In the genomic region with DNA sequence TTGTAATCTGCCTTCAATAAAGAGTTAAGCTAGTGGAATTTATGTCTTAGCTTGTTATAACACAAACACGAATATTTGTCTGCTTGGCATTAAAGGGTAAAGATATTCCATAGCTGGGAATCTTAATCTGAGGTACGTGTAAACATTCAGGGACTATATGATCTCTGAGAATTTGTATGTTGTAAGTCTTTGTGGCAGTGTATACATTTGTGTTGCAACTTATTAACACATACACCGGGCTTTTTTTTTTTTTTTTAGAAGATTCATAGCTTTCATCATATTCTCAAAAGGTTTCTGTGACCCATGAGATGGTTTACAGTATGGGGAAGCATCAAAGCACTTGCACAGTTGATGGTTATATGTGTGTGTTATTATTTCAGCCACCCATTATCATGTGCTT, we compare ENCODE assay signal across 14 cellular contexts. TPM values are rescaled to one million over a fixed set of nuclear protein-coding genes. Genes with fewer than 3 reads are reported as not detected.
DNase-seq lines count a peak whose midpoint lies in the region; ATAC-seq, FAIRE-seq and TF ChIP-seq lines count a peak whose summit lies in the region.
"Had no signal": no experiment of that assay in that cellular context is flagged by ENCODE, and none has a peak within 500 bp of the region (broad histone marks: within the 10 kb centered on the region; RNA-seq: fewer than 3 reads in every experiment).

No MANE protein-coding gene starts in this region.

- intact Hi-C loops in aorta (cut with DNase I) (no loop called here), kidney (cut with DNase I) (no loop called here)

- peaks cover 16% of the 10 kb centered on the region for H3K4me1 Mint-ChIP-seq in glutamatergic neuron (ENCODE audit: low read depth, unreplicated experiment)

- POLR2A ChIA-PET in A549 (lab: Yijun Ruan, JAX) = interaction anchor here (0.9 kb wide), 1 partner anchor 36 kb away, joined by 4 read pairs; a partner anchor contains a TSS

- no peaks in the 10 kb centered on the region for H3K36me3 Mint-ChIP-seq in glutamatergic neuron (ENCODE audit: unreplicated experiment)

- CTCF ChIA-PET in A549 (lab: Yijun Ruan, JAX) = interaction anchor here (0.6 to 1.5 kb wide), 4 partner anchors 10 to 80 kb away, joined by 3 to 4 read pairs (median 3); no protein-coding TSS in a partner anchor

- H3K27me3 Mint-ChIP-seq in glutamatergic neuron (ENCODE audit: unreplicated experiment) = peaks cover 7% of the 10 kb centered on the region

- H3K9me2 ChIP-seq in SU-DHL-6 (replicated peaks; ENCODE audit: insufficient read depth, low read length) = no peaks in the 10 kb centered on the region

- TF ChIP-seq CTCF in A549 (IDR thresholded peaks at IDR 0.05) = no peak
- no peak for TF ChIP-seq CTCF in SU-DHL-6 (IDR thresholded peaks at IDR 0.05; ENCODE audit: insufficient read depth, low read length, poor library complexity, severe bottlenecking)
- TF ChIP-seq CTCF in glutamatergic neuron (IDR thresholded peaks at IDR 0.05; ENCODE audit: partially characterized antibody, unreplicated experiment) = no peak
- no peak for TF ChIP-seq CTCF in kidney (IDR thresholded peaks at IDR 0.05; ENCODE audit: borderline replicate concordance, extremely low read depth, insufficient read depth)

- WGBS in A549 (ENCODE audit: missing lambda C conversion rate) = 54% methylated on average over 3 of the region's 3 CpGs
- WGBS in aorta, 2 donors = 38% methylated on average over 3 of the region's 3 CpGs

- no peak for ATAC-seq in A549
- no peak for ATAC-seq in aorta (ENCODE audit: low FRiP score)
- no peak for ATAC-seq in HG03571 (IDR thresholded peaks at IDR 0.05; ENCODE audit: unreplicated experiment)
- ATAC-seq: pancreas had no signal

- H3K4me3 Mint-ChIP-seq in glutamatergic neuron (ENCODE audit: unreplicated experiment) = no peak overlapping the region

- in situ Hi-C loops in HAP-1 (cut with MboI; ENCODE audit: low sequenced_read_pairs) = no loop called here

- H3K36me3 ChIP-seq in HAP-1 (replicated peaks) (peaks cover 5% of the 10 kb centered on the region), SU-DHL-6 (ENCODE audit: low read length) (no peaks in the 10 kb centered on the region; the same call in 1 of the 2 replicates), aorta (ENCODE audit: control insufficient read depth in 1 of 2, insufficient read depth in 2 of 2, low read length in 1 of 2) (no peaks in the 10 kb centered on the region), kidney (ENCODE audit: control insufficient read depth in 1 of 2, insufficient read depth in 2 of 2, low read length in 2 of 2) (peaks cover 0 to 2% of the 10 kb centered on the region in 2 donors)

- H2AFZ ChIP-seq in SU-DHL-6 (ENCODE audit: low read depth, low read length, severe bottlenecking) = no peak overlapping the region

- H3K27ac Mint-ChIP-seq in glutamatergic neuron (ENCODE audit: unreplicated experiment) = peak overlapping the region; percentile 52

- H3K9me3 ChIP-seq in A549 = no peaks in the 10 kb centered on the region
- no peaks in the 10 kb centered on the region for H3K9me3 ChIP-seq in HAP-1
- H3K9me3 ChIP-seq in SU-DHL-6 (ENCODE audit: insufficient read depth, low read length) = no peaks in the 10 kb centered on the region
- no peaks in the 10 kb centered on the region for H3K9me3 ChIP-seq in aorta (ENCODE audit: control insufficient read depth, low read length)
- H3K9me3 ChIP-seq in kidney (ENCODE audit: control insufficient read depth in 1 of 2, low read length in 2 of 2) = no peaks in the 10 kb centered on the region
- H3K9me3 ChIP-seq: left ventricle myocardium inferior, pancreas had no signal

- H3K27me3 ChIP-seq in HAP-1 (ENCODE audit: low read depth) = no peaks in the 10 kb centered on the region
- H3K27me3 ChIP-seq in SU-DHL-6 (ENCODE audit: low read length) = no peaks in the 10 kb centered on the region
- no peaks in the 10 kb centered on the region for H3K27me3 ChIP-seq in aorta (ENCODE audit: control insufficient read depth in 1 of 2, insufficient read depth in 2 of 2, low read length in 1 of 2)
- H3K27me3 ChIP-seq: pancreas had no signal

- H3K4me1 ChIP-seq in A549 (peaks cover 29% of the 10 kb centered on the region), HAP-1 (peaks cover 10% of the 10 kb centered on the region), aorta (ENCODE audit: control insufficient read depth in 1 of 2, insufficient read depth in 2 of 2, low read length in 2 of 2) (no peaks in the 10 kb centered on the region), kidney (ENCODE audit: control insufficient read depth in 1 of 2, insufficient read depth in 1 of 2, low read depth in 1 of 2, low read length in 2 of 2) (peaks cover 6 to 27% of the 10 kb centered on the region in 2 donors)

- TF ChIP-seq RAD21 in A549 (conservative IDR thresholded peaks at IDR 0.05 in 1 of 2, IDR thresholded peaks at IDR 0.05 in 1 of 2) = no peak

- FAIRE-seq in A549 (lab: Jason Lieb, UNC) (no peak), kidney (lab: Jason Lieb, UNC) (no peak)
- FAIRE-seq: pancreas had no signal

- peaks cover 13% of the 10 kb centered on the region for H3F3A ChIP-seq in SU-DHL-6 (ENCODE audit: insufficient read depth)

- H3K9ac ChIP-seq in SU-DHL-6 (ENCODE audit: low read length) = peak overlapping the region; percentile 74; the same call in 1 of the 2 replicates
- peak overlapping the region in 1 of 2 donors; percentile 12 for H3K9ac ChIP-seq in kidney (ENCODE audit: low read length in 2 of 2)

- H3K27ac ChIP-seq in A549 (no peak overlapping the region), SU-DHL-6 (ENCODE audit: low read depth, low read length) (no peak overlapping the region), aorta (ENCODE audit: low read depth in 1 of 2, low read length in 2 of 2) (no peak overlapping the region), kidney (ENCODE audit: low read depth in 2 of 2, low read length in 2 of 2) (no peak overlapping the region)
- H3K27ac ChIP-seq: pancreas had no signal

- H3K79me2 ChIP-seq in SU-DHL-6 (ENCODE audit: insufficient read depth, low read length) = peaks cover 80% of the 10 kb centered on the region

- peaks cover 5% of the 10 kb centered on the region for H3K9me3 Mint-ChIP-seq in glutamatergic neuron (ENCODE audit: unreplicated experiment)

- DNase-seq in A549 (ENCODE audit: low read depth in 1 of 2, low spot score in 1 of 2) = no peak
- no peak for DNase-seq in HAP-1 (ENCODE audit: low spot score in 2 of 2)
- DNase-seq in glutamatergic neuron = no peak
- DNase-seq in aorta = no peak
- DNase-seq in kidney = no peak
- DNase-seq in activated naive CD4-positive, alpha-beta T cell (lab: John Stamatoyannopoulos, UW) = no peak
- DNase-seq: activated CD8-positive, alpha-beta memory T cell treated with anti-CD3 and anti-CD28 coated beads, Interleukin-2, amount 50 U/mL, for 4 hours; cortex of kidney; left ventricle myocardium inferior; NCI-H1092 treated with DMSO at 0.1 percent for 48 hours; pancreas; stimulated activated naive CD4-positive, alpha-beta T cell had no signal

- H4K20me1 ChIP-seq in SU-DHL-6 (ENCODE audit: low read depth, low read length) = no peaks in the 10 kb centered on the region

- TF ChIP-seq POLR2A in A549 (IDR thresholded peaks at IDR 0.05; ENCODE audit: low read length) = no peak

- TF ChIP-seq EP300 in A549 (IDR thresholded peaks at IDR 0.05) = no peak

- H3K4me2 ChIP-seq in A549 = peak overlapping the region; percentile 91
- H3K4me2 ChIP-seq in SU-DHL-6 (ENCODE audit: low read depth, low read length, poor library complexity, severe bottlenecking) = peak overlapping the region; percentile 95

- H3K4me3 ChIP-seq in A549 = peak overlapping the region; percentile 65; the same call in 1 of the 3 replicates
- peak overlapping the region; percentile 92 for H3K4me3 ChIP-seq in HAP-1
- peak overlapping the region; percentile 60 for H3K4me3 ChIP-seq in SU-DHL-6 (ENCODE audit: insufficient read depth, low read length, poor library complexity, severe bottlenecking)
- H3K4me3 ChIP-seq in aorta (ENCODE audit: low read length in 2 of 2) = no peak overlapping the region
- peak overlapping the region in 1 of 2 donors; percentile 1 for H3K4me3 ChIP-seq in kidney (ENCODE audit: low read length in 2 of 2)
- H3K4me3 ChIP-seq: pancreas had no signal

TF ChIP-seq in A549, 52 proteins besides CTCF, POLR2A, EP300 and RAD21 (continues in another document):
- TF ChIP-seq RARB (CRISPR knock-in tag; IDR thresholded peaks at IDR 0.05) (no peak), RFX5 (IDR thresholded peaks at IDR 0.05) (no peak)

RNA-seq across cellular contexts. Expression of a gene that starts 3.0 kb away (rescaled TPM):
- polyA plus RNA-seq in A549 (2011; rRNA removed) (57.7 and 58.5 TPM in 2 replicates), A549 (2017; fragmentation: RNase III; extraction: RNeasy Plus Mini Kit Qiagen cat#74134 plus additional on column Dnase treatment) (27.3 to 33.4 TPM (median 27.5 TPM) in 3 replicates), aorta (10 to 100 TPM; 18.9 to 24.7 TPM), kidney (ENCODE audit: insufficient read depth, low read depth, low replicate concordance) (38.3 TPM)
- polyA plus RNA-seq in A549 (2012; cell fraction: cytosol; rRNA removed) = 9.7 and 10.7 TPM in 2 replicates
- 2.2 and 4.9 TPM in 2 replicates for polyA plus RNA-seq in A549 (2012; cell fraction: nucleus; rRNA removed)
- 20.1 and 22.4 TPM in 2 replicates for polyA minus RNA-seq in A549 (2011; rRNA and poly(A)+ RNA removed)
- total RNA-seq in glutamatergic neuron (ENCODE audit: unreplicated experiment) (53.0 TPM), aorta (10 to 100 TPM; 24.1 to 29.0 TPM), kidney (39.0 TPM)

RNA-seq across cellular contexts. Expression of a gene that starts 3.4 kb away (rescaled TPM):
- polyA plus RNA-seq in A549 (2011; rRNA removed) = 14.9 and 16.0 TPM in 2 replicates
- polyA plus RNA-seq in A549 (2012; cell fraction: cytosol; rRNA removed) = 3.6 and 3.7 TPM in 2 replicates
- 3.0 and 3.6 TPM in 2 replicates for polyA plus RNA-seq in A549 (2012; cell fraction: nucleus; rRNA removed)
- 13.2 to 14.9 TPM (median 13.7 TPM) in 3 replicates for polyA plus RNA-seq in A549 (2017; fragmentation: RNase III; extraction: RNeasy Plus Mini Kit Qiagen cat#74134 plus additional on column Dnase treatment)
- 23.6 and 24.6 TPM in 2 replicates for polyA minus RNA-seq in A549 (2011; rRNA and poly(A)+ RNA removed)
- 65.9 TPM for total RNA-seq in glutamatergic neuron (ENCODE audit: unreplicated experiment)
- 10 to 100 TPM; 49.1 to 56.6 TPM for total RNA-seq in aorta
- 10 to 100 TPM in 1 of 2 donors, 1 to 10 TPM in 1; 9.8 to 25.4 TPM for polyA plus RNA-seq in aorta
- total RNA-seq in kidney = 50.3 TPM
- 6.6 TPM for polyA plus RNA-seq in kidney (ENCODE audit: insufficient read depth, low read depth, low replicate concordance)

RNA-seq across cellular contexts. Expression of a gene that starts 35.8 kb away (rescaled TPM):
- polyA plus RNA-seq in A549 (2011; rRNA removed) (58.3 and 65.2 TPM in 2 replicates), A549 (2017; fragmentation: RNase III; extraction: RNeasy Plus Mini Kit Qiagen cat#74134 plus additional on column Dnase treatment) (45.1 to 51.5 TPM (median 45.4 TPM) in 3 replicates), aorta (10 to 100 TPM; 16.7 to 48.6 TPM), kidney (ENCODE audit: insufficient read depth, low read depth, low replicate concordance) (22.6 TPM)
- polyA plus RNA-seq in A549 (2012; cell fraction: cytosol; rRNA removed) = 20.8 and 21.0 TPM in 2 replicates
- 13.7 and 22.8 TPM in 2 replicates for polyA plus RNA-seq in A549 (2012; cell fraction: nucleus; rRNA removed)
- polyA minus RNA-seq in A549 (2011; rRNA and poly(A)+ RNA removed) = 18.6 and 23.0 TPM in 2 replicates
- total RNA-seq in glutamatergic neuron (ENCODE audit: unreplicated experiment) (30.7 TPM), aorta (10 to 100 TPM; 22.2 to 23.2 TPM), kidney (15.1 TPM)

Comparison
In these comparisons a context has a peak if more than half of its experiments do, and no peak if none do; other contexts are left out.
1. H3K4me3 ChIP-seq: peak in A549 (single experiment), HAP-1 (single experiment) and SU-DHL-6 (single experiment); none in aorta (0 of 2).